In genomic region chr2:15839461-15840124, GRCh38 we compare ENCODE assay signal across 20 cellular contexts.
"Had no signal": no experiment of that assay in that cellular context is flagged by ENCODE, and none has a peak within 500 bp of the region (broad histone marks: within the 10 kb centered on the region; RNA-seq: fewer than 3 reads in every experiment).

No MANE protein-coding gene starts in this region.

- ATAC-seq: gastroesophageal sphincter, heart left ventricle, left cardiac atrium, left lung, left ventricle myocardium superior had no signal

- H3K27ac Mint-ChIP-seq: endodermal cell, memory B cell had no signal

- H3K4me3 Mint-ChIP-seq: endodermal cell, memory B cell had no signal

- H3K27ac ChIP-seq: coronary artery, dorsolateral prefrontal cortex, epithelial cell of prostate, esophagus muscularis mucosa, foreskin keratinocyte, gastroesophageal sphincter, heart left ventricle, left lung had no signal

- H3K36me3 Mint-ChIP-seq: memory B cell had no signal

- H3K36me3 ChIP-seq: esophagus muscularis mucosa, gastroesophageal sphincter, heart left ventricle, left lung had no signal

- H3K27me3 ChIP-seq: dorsolateral prefrontal cortex, esophagus muscularis mucosa, foreskin keratinocyte, gastroesophageal sphincter, heart left ventricle, left lung had no signal

- H3K4me1 Mint-ChIP-seq: endodermal cell, memory B cell had no signal

- H3K4me1 ChIP-seq: esophagus muscularis mucosa, foreskin keratinocyte, gastroesophageal sphincter, left lung had no signal

- H3K9me3 ChIP-seq: esophagus muscularis mucosa, heart left ventricle, left lung had no signal

- H3K4me3 ChIP-seq: coronary artery, dorsolateral prefrontal cortex, esophagus muscularis mucosa, gastroesophageal sphincter, heart left ventricle, left lung, lung had no signal

- DNase-seq: dermis blood vessel endothelial cell; dorsolateral prefrontal cortex; effector CD4-positive, alpha-beta T cell; effector memory CD4-positive, alpha-beta T cell; endodermal cell; erythroblast; heart left ventricle; hippocampal formation; left cardiac atrium; left lung; left ventricle myocardium superior; mesendoderm; midbrain had no signal

- H3K9me3 Mint-ChIP-seq: endodermal cell, memory B cell had no signal
